In the genomic region with DNA sequence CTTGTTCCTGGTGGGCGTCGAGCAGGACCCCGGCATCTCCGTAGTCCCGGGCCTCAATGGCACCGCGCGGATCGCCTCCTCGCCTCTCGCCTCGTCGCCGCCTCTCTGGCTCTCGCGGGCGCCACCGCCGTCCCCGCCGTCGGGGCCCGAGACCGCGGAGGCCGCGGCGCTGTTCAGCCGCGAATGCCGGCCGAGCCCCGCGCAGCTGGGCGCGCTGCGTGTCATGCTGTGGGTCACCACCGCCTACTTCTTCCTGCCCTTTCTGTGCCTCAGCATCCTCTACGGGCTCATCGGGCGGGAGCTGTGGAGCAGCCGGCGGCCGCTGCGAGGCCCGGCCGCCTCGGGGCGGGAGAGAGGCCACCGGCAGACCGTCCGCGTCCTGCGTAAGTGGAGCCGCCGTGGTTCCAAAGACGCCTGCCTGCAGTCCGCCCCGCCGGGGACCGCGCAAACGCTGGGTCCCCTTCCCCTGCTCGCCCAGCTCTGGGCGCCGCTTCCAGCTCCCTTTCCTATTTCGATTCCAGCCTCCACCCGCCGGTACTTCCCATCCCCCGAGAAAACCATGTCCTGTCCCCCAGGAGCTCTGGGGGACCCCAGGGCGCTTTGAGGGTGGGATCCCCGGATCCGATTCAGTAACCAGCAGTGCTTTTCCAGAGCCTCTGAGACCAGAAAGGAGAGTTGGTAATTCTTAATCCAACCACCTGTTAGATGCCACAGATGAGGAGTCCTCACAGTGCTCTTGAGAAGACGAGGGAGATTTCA, we compare ENCODE assay signal across 8 cellular contexts. TPM values are rescaled to one million over a fixed set of nuclear protein-coding genes. Genes with fewer than 3 reads are reported as not detected.
DNase-seq lines count a peak whose midpoint lies in the region; ATAC-seq and TF ChIP-seq lines count a peak whose summit lies in the region.

No MANE protein-coding gene starts in this region.

- no peak for TF ChIP-seq EP300 in transverse colon (IDR thresholded peaks at IDR 0.05; ENCODE audit: low read depth)

- H3K4me3 Mint-ChIP-seq in activated naive CD4-positive, alpha-beta T cell treated with anti-CD3 and anti-CD28 coated beads for 36 hours, result peak overlapping the region; percentile 65
- peak overlapping the region; percentile 50 for H3K4me3 Mint-ChIP-seq in activated naive CD8-positive, alpha-beta T cell treated with anti-CD3 and anti-CD28 coated beads, Interleukin-2, amount 50 U/mL, for 24 hours

- H3K27ac Mint-ChIP-seq in activated naive CD4-positive, alpha-beta T cell treated with anti-CD3 and anti-CD28 coated beads for 36 hours, result no peak overlapping the region
- no peak overlapping the region for H3K27ac Mint-ChIP-seq in activated naive CD8-positive, alpha-beta T cell treated with anti-CD3 and anti-CD28 coated beads, Interleukin-2, amount 50 U/mL, for 24 hours

- DNase-seq in activated naive CD4-positive, alpha-beta T cell treated with anti-CD3 and anti-CD28 coated beads for 36 hours, result peak; percentile 21
- no peak for DNase-seq in activated naive CD4-positive, alpha-beta T cell treated with anti-CD3 and anti-CD28 coated beads, Interleukin-2, amount 50 U/mL, for 16 hours
- DNase-seq in activated naive CD8-positive, alpha-beta T cell treated with anti-CD3 and anti-CD28 coated beads, Interleukin-2, amount 50 U/mL, for 24 hours, result peak; percentile 21
- DNase-seq in lower lobe of right lung (no peak), transverse colon (no peak), epidermal melanocyte (ENCODE audit: insufficient read length, low spot score) (no peak), HAP-1 (ENCODE audit: low spot score in 2 of 2) (no peak)
- DNase-seq in activated effector memory CD4-positive, alpha-beta T cell treated with Interleukin-2 at 50 U/mL for 16 hours, result no peak

- H3K4me1 Mint-ChIP-seq in activated naive CD4-positive, alpha-beta T cell treated with anti-CD3 and anti-CD28 coated beads for 36 hours (ENCODE audit: low read depth), result peaks cover 2% of the 10 kb centered on the region
- H3K4me1 Mint-ChIP-seq in activated naive CD8-positive, alpha-beta T cell treated with anti-CD3 and anti-CD28 coated beads, Interleukin-2, amount 50 U/mL, for 24 hours, result peaks cover 4% of the 10 kb centered on the region

- intact Hi-C loops in activated naive CD4-positive, alpha-beta T cell treated with anti-CD3 and anti-CD28 coated beads for 36 hours (cut with micrococcal nuclease), result loop anchor here (2.0 kb wide), 1 partner anchor 26 kb away; a partner anchor contains a TSS
- intact Hi-C loops in lower lobe of right lung (cut with DNase I) (no loop called here), transverse colon (cut with DNase I; ENCODE audit: low total_unique reads) (no loop called here)

- H3K27me3 ChIP-seq in lower lobe of right lung (ENCODE audit: low read depth), result peaks cover 44% of the 10 kb centered on the region
- H3K27me3 ChIP-seq in transverse colon, result peaks cover 76% of the 10 kb centered on the region
- no peaks in the 10 kb centered on the region for H3K27me3 ChIP-seq in HAP-1 (ENCODE audit: low read depth)

- H3K9me3 Mint-ChIP-seq in activated naive CD4-positive, alpha-beta T cell treated with anti-CD3 and anti-CD28 coated beads for 36 hours, result no peaks in the 10 kb centered on the region
- no peaks in the 10 kb centered on the region for H3K9me3 Mint-ChIP-seq in activated naive CD8-positive, alpha-beta T cell treated with anti-CD3 and anti-CD28 coated beads, Interleukin-2, amount 50 U/mL, for 24 hours

- no peaks in the 10 kb centered on the region for H3K9me3 ChIP-seq in lower lobe of right lung
- H3K9me3 ChIP-seq in transverse colon, result no peaks in the 10 kb centered on the region
- no peaks in the 10 kb centered on the region for H3K9me3 ChIP-seq in HAP-1

- WGBS in transverse colon (ENCODE audit: low coverage in 1 of 2), 2 donors, result 25 to 42% methylated on average over 12 to 44 of the region's 74 CpGs

- CTCF ChIA-PET in activated naive CD4-positive, alpha-beta T cell treated with anti-CD3 and anti-CD28 coated beads for 36 hours (lab: Charles Lee), result interaction anchor here (0.5 kb wide), 1 partner anchor 24 kb away, joined by 3 read pairs; no protein-coding TSS in a partner anchor

- H3K4me3 ChIP-seq in lower lobe of right lung, result peak overlapping the region; percentile 52
- H3K4me3 ChIP-seq in transverse colon, result peak overlapping the region in 3 of 4 donors; percentile 35 to 56 (median 46)
- no peak overlapping the region for H3K4me3 ChIP-seq in HAP-1

- TF ChIP-seq POLR2A in transverse colon (IDR thresholded peaks at IDR 0.05), result no peak

- H3K4me1 ChIP-seq in lower lobe of right lung (peaks cover 17% of the 10 kb centered on the region), transverse colon (peaks cover 3 to 23% (median 5%) of the 10 kb centered on the region in 4 donors), HAP-1 (no peaks in the 10 kb centered on the region)

- H3K36me3 ChIP-seq in lower lobe of right lung, result no peaks in the 10 kb centered on the region
- no peaks in the 10 kb centered on the region for H3K36me3 ChIP-seq in transverse colon
- H3K36me3 ChIP-seq in HAP-1 (replicated peaks), result no peaks in the 10 kb centered on the region

- in situ Hi-C loops in transverse colon (cut with MboI; ENCODE audit: low pct_ligation_motif_present in 1 of 4, low pct_unique_long_range_greater_than_20kb in 1 of 4, low sequenced_read_pairs in 3 of 4), result no loop called here
- in situ Hi-C loops in HAP-1 (cut with MboI; ENCODE audit: low sequenced_read_pairs), result no loop called here

- peaks cover 2% of the 10 kb centered on the region for H3K36me3 Mint-ChIP-seq in activated naive CD4-positive, alpha-beta T cell treated with anti-CD3 and anti-CD28 coated beads for 36 hours (ENCODE audit: low read depth)
- H3K36me3 Mint-ChIP-seq in activated naive CD8-positive, alpha-beta T cell treated with anti-CD3 and anti-CD28 coated beads, Interleukin-2, amount 50 U/mL, for 24 hours (ENCODE audit: low read depth), result peaks cover 3% of the 10 kb centered on the region

- H3K27ac ChIP-seq in lower lobe of right lung (no peak overlapping the region), transverse colon (no peak overlapping the region)

- ATAC-seq in activated naive CD8-positive, alpha-beta T cell treated with anti-CD3 and anti-CD28 coated beads, Interleukin-2, amount 50 U/mL, for 24 hours, result peak; percentile 41
- ATAC-seq in lower lobe of right lung, result peak in 1 of 2 donors; percentile 10

- TF ChIP-seq CTCF in lower lobe of right lung (IDR thresholded peaks at IDR 0.05) (no peak), transverse colon (IDR thresholded peaks at IDR 0.05) (no peak)

- H3K27me3 Mint-ChIP-seq in activated naive CD4-positive, alpha-beta T cell treated with anti-CD3 and anti-CD28 coated beads for 36 hours (ENCODE audit: low read depth), result peaks cover 56% of the 10 kb centered on the region
- peaks cover 59% of the 10 kb centered on the region for H3K27me3 Mint-ChIP-seq in activated naive CD8-positive, alpha-beta T cell treated with anti-CD3 and anti-CD28 coated beads, Interleukin-2, amount 50 U/mL, for 24 hours

RNA-seq across cellular contexts. Expression of a gene that starts 0.9 kb away (rescaled TPM):
- not detected for total RNA-seq in activated naive CD4-positive, alpha-beta T cell treated with anti-CD3 and anti-CD28 coated beads for 36 hours
- total RNA-seq in lower lobe of right lung, result not detected
- not detected for total RNA-seq in transverse colon

RNA-seq across cellular contexts. Expression of a gene that starts 26.7 kb away (rescaled TPM):
- 10 to 100 TPM; 13.2 to 14.7 TPM for total RNA-seq in activated naive CD4-positive, alpha-beta T cell treated with anti-CD3 and anti-CD28 coated beads for 36 hours
- total RNA-seq in lower lobe of right lung (7.9 TPM), transverse colon (1 to 10 TPM in 3 of 4 donors, under 1 TPM in 1; 0.75 to 7.9 (median 3.9) TPM)

Comparison
In these comparisons a context has a peak if more than half of its experiments do, and no peak if none do; other contexts are left out.
1. DNase-seq: peak in activated naive CD4-positive, alpha-beta T cell treated with anti-CD3 and anti-CD28 coated beads for 36 hours (single experiment) and activated naive CD8-positive, alpha-beta T cell treated with anti-CD3 and anti-CD28 coated beads, Interleukin-2, amount 50 U/mL, for 24 hours (single experiment); none in activated naive CD4-positive, alpha-beta T cell treated with anti-CD3 and anti-CD28 coated beads, Interleukin-2, amount 50 U/mL, for 16 hours (single experiment), lower lobe of right lung (single experiment), transverse colon (single experiment), epidermal melanocyte (single experiment), activated effector memory CD4-positive, alpha-beta T cell treated with Interleukin-2 at 50 U/mL for 16 hours (single experiment) and HAP-1 (0 of 2).